ENCODE assay signal across 17 cellular contexts in the genomic region with DNA sequence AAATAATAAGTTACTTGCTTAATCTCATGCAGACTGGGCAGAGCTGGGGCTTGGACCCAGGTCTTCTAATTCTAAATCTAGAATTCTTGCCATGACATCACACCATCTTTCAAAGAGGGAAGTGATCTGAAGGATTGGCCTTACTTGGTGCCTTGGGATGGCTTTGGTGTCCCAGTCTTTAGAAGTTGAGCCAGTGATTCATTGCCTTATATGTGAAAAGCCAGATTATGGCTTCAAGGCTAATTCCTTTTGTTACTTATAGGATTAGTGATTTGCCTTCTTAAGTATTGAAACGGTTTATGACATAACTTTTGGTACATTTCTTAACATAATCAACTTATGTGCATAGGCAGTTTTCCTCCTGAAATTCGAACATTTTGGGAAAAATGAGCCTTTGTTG.
"Had no signal": no experiment of that assay in that cellular context is flagged by ENCODE, and none has a peak within 500 bp of the region (broad histone marks: within the 10 kb centered on the region; RNA-seq: fewer than 3 reads in every experiment).

No MANE protein-coding gene starts in this region.

- H3K36me3 Mint-ChIP-seq: natural killer cell had no signal

- FAIRE-seq: colon, endometrium, urothelium cell line had no signal

- H3K4me3 Mint-ChIP-seq: natural killer cell; stimulated activated naive B cell treated with anti-CD40 and anti-IgM and Interleukin-4, amounts not matched to agents 10 μg/mL and 1 μg/mL and 100 μg/mL, for 72 hours; T-helper 1 cell treated with Interleukin-12 subunit alpha and Interleukin-12 subunit beta and Interleukin-4 antibody, amounts not matched to agents 30 μg/mL and 1 μg/mL, for 36 hours had no signal

- H3K9me3 ChIP-seq: adrenal gland, esophagus muscularis mucosa, tibial artery had no signal

- DNase-seq: activated CD4-positive, alpha-beta T cell treated with anti-CD3 and anti-CD28 coated beads, Interleukin-2, amount 50 U/mL, for 1 hour; activated CD8-positive, alpha-beta memory T cell treated with anti-CD3 and anti-CD28 coated beads for 24 hours; activated naive CD4-positive, alpha-beta T cell treated with Interleukin-2 at 50 U/mL for 16 hours; adrenal gland; hippocampal formation; kidney glomerular epithelial cell; left ventricle myocardium superior; mesenchymal stem cell; natural killer cell; stimulated activated naive B cell treated with anti-CD40 and anti-IgM and Interleukin-4, amounts not matched to agents 10 μg/mL and 1 μg/mL and 100 μg/mL, for 72 hours; tibial artery had no signal

- H3K27ac ChIP-seq: adrenal gland, esophagus muscularis mucosa, tibial artery had no signal

- H3K4me3 ChIP-seq: adrenal gland, esophagus muscularis mucosa, tibial artery had no signal

- H3K27me3 Mint-ChIP-seq: stimulated activated naive B cell treated with anti-CD40 and anti-IgM and Interleukin-4, amounts not matched to agents 10 μg/mL and 1 μg/mL and 100 μg/mL, for 72 hours had no signal

- H3K9me3 Mint-ChIP-seq: natural killer cell; stimulated activated naive B cell treated with anti-CD40 and anti-IgM and Interleukin-4, amounts not matched to agents 10 μg/mL and 1 μg/mL and 100 μg/mL, for 72 hours; T-helper 1 cell treated with Interleukin-12 subunit alpha and Interleukin-12 subunit beta and Interleukin-4 antibody, amounts not matched to agents 30 μg/mL and 1 μg/mL, for 36 hours had no signal

- H3K27ac Mint-ChIP-seq: natural killer cell had no signal

- H3K27me3 ChIP-seq: adrenal gland, esophagus muscularis mucosa, tibial artery had no signal

- ATAC-seq: activated CD4-positive, CD25-positive, alpha-beta regulatory T cell treated with anti-CD3 and anti-CD28 coated beads, Interleukin-2, amount 50 U/mL, for 24 hours; left ventricle myocardium superior; natural killer cell; stimulated activated naive B cell treated with anti-CD40 and anti-IgM and Interleukin-4, amounts not matched to agents 10 μg/mL and 1 μg/mL and 100 μg/mL, for 72 hours had no signal

- H3K4me1 ChIP-seq: tibial artery had no signal
